In the genomic region with DNA sequence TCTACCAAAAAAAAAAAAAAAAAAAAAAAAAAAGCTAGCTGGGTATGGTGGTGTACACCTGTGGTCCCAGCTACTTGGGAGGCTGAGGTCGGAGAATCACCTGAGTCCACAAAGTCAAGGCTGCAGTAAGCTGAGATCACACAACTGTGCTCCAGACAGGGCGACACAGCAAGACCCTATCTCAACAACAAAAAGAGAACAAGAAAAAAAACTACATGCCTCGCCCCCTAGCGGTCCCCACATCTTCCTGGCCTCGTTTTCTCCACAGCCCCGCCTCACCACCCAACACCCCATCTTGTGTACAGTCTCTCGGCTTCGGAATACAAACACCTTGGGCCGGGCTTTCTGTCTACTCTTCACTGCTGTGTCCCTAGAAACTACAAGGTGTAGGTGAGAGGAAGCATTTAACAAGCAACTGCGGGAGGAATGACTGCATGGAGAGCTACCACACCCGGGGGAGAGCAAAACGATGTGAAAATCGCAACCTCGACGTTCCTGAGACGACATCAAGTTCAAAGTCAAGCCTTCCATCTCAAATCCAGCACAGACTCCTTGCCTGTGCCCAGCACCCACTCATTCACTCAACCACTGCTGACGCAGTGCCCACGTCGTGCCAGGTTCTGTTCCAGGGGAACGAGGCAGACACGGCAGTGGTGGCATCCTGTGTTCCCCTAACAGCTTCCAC, we compare ENCODE assay signal across 22 cellular contexts. TPM values are rescaled to one million over a fixed set of nuclear protein-coding genes. Genes with fewer than 3 reads are reported as not detected.
DNase-seq lines count a peak whose midpoint lies in the region; ATAC-seq, FAIRE-seq and TF ChIP-seq lines count a peak whose summit lies in the region.
"Had no signal": no experiment of that assay in that cellular context is flagged by ENCODE, and none has a peak within 500 bp of the region (broad histone marks: within the 10 kb centered on the region; RNA-seq: fewer than 3 reads in every experiment).

No MANE protein-coding gene starts in this region.

- H2AK5ac ChIP-seq in H1 (ENCODE audit: low read depth, low read length): no peak overlapping the region

- no peaks in the 10 kb centered on the region for H3K9me3 Mint-ChIP-seq in activated naive CD4-positive, alpha-beta T cell treated with anti-CD3 and anti-CD28 coated beads, Interleukin-2, amount 50 U/mL, for 24 hours
- H3K9me3 Mint-ChIP-seq in activated naive CD4-positive, alpha-beta T cell treated with anti-CD3 and anti-CD28 coated beads for 36 hours: no peaks in the 10 kb centered on the region
- no peaks in the 10 kb centered on the region for H3K9me3 Mint-ChIP-seq in CD8-positive, alpha-beta memory T cell
- H3K9me3 Mint-ChIP-seq: H9 had no signal

- no TSS peak for BruUV-seq in Panc1 (replicated peaks; lab: Mats Ljungman, UMichigan)

- H3K4me1 Mint-ChIP-seq in activated naive CD4-positive, alpha-beta T cell treated with anti-CD3 and anti-CD28 coated beads, Interleukin-2, amount 50 U/mL, for 24 hours: peaks cover 15% of the 10 kb centered on the region
- H3K4me1 Mint-ChIP-seq in activated naive CD4-positive, alpha-beta T cell treated with anti-CD3 and anti-CD28 coated beads for 36 hours (ENCODE audit: low read depth): peaks cover 3% of the 10 kb centered on the region
- H3K4me1 Mint-ChIP-seq in CD8-positive, alpha-beta memory T cell: peaks cover 2 to 16% (median 7%) of the 10 kb centered on the region in 3 donors
- H3K4me1 Mint-ChIP-seq: H9 had no signal

- 93% methylated on average over 21 of the region's 21 CpGs; no CpG with 5 or more reads in 1 of the 2 experiments for whole genome bisulfite sequencing in H1 (ENCODE audit: extremely low coverage in 1 of 2, insufficient coverage in 1 of 2, insufficient read length in 1 of 2, insufficient replicate concordance in 2 of 2, low coverage in 1 of 2, low lambda C conversion rate in 2 of 2, missing lambda C conversion rate in 1 of 2), 2 experiments

- POLR2A ChIA-PET in Panc1 (lab: Charles Lee): interaction anchor here (0.6 kb wide), 2 partner anchors 40 to 87 kb away, joined by 4 to 5 read pairs; no protein-coding TSS in a partner anchor
- POLR2A ChIA-PET in H1 (lab: Charles Lee; ENCODE audit: partially characterized antibody): no interaction called here
- POLR2A ChIA-PET in CD8-positive, alpha-beta memory T cell (lab: Charles Lee): no interaction called here

- H2BK5ac ChIP-seq in H1 (ENCODE audit: low read depth, low read length): no peak overlapping the region

- H3K27ac ChIP-seq in Panc1 (ENCODE audit: low read length): no peak overlapping the region
- H3K27ac ChIP-seq in H1 (ENCODE audit: low read depth, low read length): no peak overlapping the region
- no peak overlapping the region for H3K27ac ChIP-seq in upper lobe of right lung
- no peak overlapping the region for H3K27ac ChIP-seq in CD8-positive, alpha-beta memory T cell (ENCODE audit: low read depth, low read length)

- H2BK120ac ChIP-seq in H1 (replicated peaks; ENCODE audit: low read depth, low read length): no peak overlapping the region

- H3K4me3 Mint-ChIP-seq in activated naive CD4-positive, alpha-beta T cell treated with anti-CD3 and anti-CD28 coated beads, Interleukin-2, amount 50 U/mL, for 24 hours: no peak overlapping the region
- no peak overlapping the region for H3K4me3 Mint-ChIP-seq in activated naive CD4-positive, alpha-beta T cell treated with anti-CD3 and anti-CD28 coated beads for 36 hours
- no peak overlapping the region for H3K4me3 Mint-ChIP-seq in CD8-positive, alpha-beta memory T cell
- H3K4me3 Mint-ChIP-seq: H9 had no signal

- no peak overlapping the region for H4K5ac ChIP-seq in H1 (ENCODE audit: insufficient read length, low read depth, low read length)

- no peak overlapping the region for H3K23ac ChIP-seq in H1 (ENCODE audit: insufficient read length)

- no peak overlapping the region for H2BK15ac ChIP-seq in H1 (ENCODE audit: low read length)

- no peak for TF ChIP-seq EP300 in H1 (IDR thresholded peaks at IDR 0.05; ENCODE audit: borderline replicate concordance in 1 of 2, low read depth in 2 of 2, low read length in 2 of 2)

- no peak overlapping the region for H2AFZ ChIP-seq in H1 (ENCODE audit: low read length)

- CTCF ChIA-PET in activated naive CD4-positive, alpha-beta T cell treated with anti-CD3 and anti-CD28 coated beads for 36 hours (lab: Charles Lee): no interaction called here
- CTCF ChIA-PET in Panc1 (lab: Charles Lee) (no interaction called here), H1 (lab: Charles Lee; ENCODE audit: partially characterized antibody) (interaction anchor here (0.9 to 1.4 kb wide), 2 partner anchors 10 to 13 kb away, joined by 3 read pairs; no protein-coding TSS in a partner anchor)
- CTCF ChIA-PET in CD8-positive, alpha-beta memory T cell (lab: Charles Lee): interaction anchor here (1.6 kb wide), 1 partner anchor 15 kb away, joined by 3 read pairs; no protein-coding TSS in a partner anchor

- no peaks in the 10 kb centered on the region for H3K4me1 ChIP-seq in Panc1 (ENCODE audit: control insufficient read depth, insufficient read depth, low read length)
- no peaks in the 10 kb centered on the region for H3K4me1 ChIP-seq in H1 (replicated peaks in 1 of 4; ENCODE audit: control insufficient read depth in 3 of 4, insufficient read depth in 4 of 4, low read length in 3 of 4)
- peaks cover 4% of the 10 kb centered on the region for H3K4me1 ChIP-seq in upper lobe of right lung
- H3K4me1 ChIP-seq in CD8-positive, alpha-beta memory T cell (ENCODE audit: insufficient read depth, low read length): no peaks in the 10 kb centered on the region

- TF ChIP-seq POLR2A in H1 (IDR thresholded peaks at IDR 0.05; ENCODE audit: control extremely low read depth in 1 of 2, low read depth in 2 of 2, low read length in 2 of 2): no peak

- no peak overlapping the region for H3K9ac ChIP-seq in H1 (replicated peaks in 1 of 4; ENCODE audit: extremely low read depth in 1 of 4, low read depth in 3 of 4, low read length in 3 of 4)

- H3K4ac ChIP-seq in H1 (replicated peaks; ENCODE audit: insufficient read length, low read depth, low read length): no peak overlapping the region

- H3K36me3 ChIP-seq in Panc1 (ENCODE audit: control insufficient read depth, insufficient read depth, low read length) (no peaks in the 10 kb centered on the region), H1 (ENCODE audit: control insufficient read depth in 2 of 4, insufficient read depth in 4 of 4, low read length in 3 of 4) (peaks cover 0 to 7% (median 1%) of the 10 kb centered on the region in 4 experiments; a peak in 2 of 8 replicates), upper lobe of right lung (peaks cover 20% of the 10 kb centered on the region)
- peaks cover 5% of the 10 kb centered on the region for H3K36me3 ChIP-seq in CD8-positive, alpha-beta memory T cell (ENCODE audit: insufficient read depth, low read length)

- H3K9me3 ChIP-seq in Panc1 (ENCODE audit: control insufficient read depth, insufficient read depth, low read depth, low read length): no peaks in the 10 kb centered on the region
- no peaks in the 10 kb centered on the region for H3K9me3 ChIP-seq in H1 (ENCODE audit: insufficient read depth in 2 of 2, low read depth in 1 of 2, low read length in 1 of 2)
- no peaks in the 10 kb centered on the region for H3K9me3 ChIP-seq in upper lobe of right lung
- no peaks in the 10 kb centered on the region for H3K9me3 ChIP-seq in CD8-positive, alpha-beta memory T cell (ENCODE audit: low read length)

- H3K27me3 Mint-ChIP-seq in activated naive CD4-positive, alpha-beta T cell treated with anti-CD3 and anti-CD28 coated beads, Interleukin-2, amount 50 U/mL, for 24 hours: no peaks in the 10 kb centered on the region
- H3K27me3 Mint-ChIP-seq in activated naive CD4-positive, alpha-beta T cell treated with anti-CD3 and anti-CD28 coated beads for 36 hours (ENCODE audit: low read depth): no peaks in the 10 kb centered on the region
- no peaks in the 10 kb centered on the region for H3K27me3 Mint-ChIP-seq in CD8-positive, alpha-beta memory T cell

- H3K27me3 ChIP-seq in Panc1 (ENCODE audit: control insufficient read depth, insufficient read depth, low read length): no peaks in the 10 kb centered on the region
- H3K27me3 ChIP-seq in H1 (replicated peaks in 1 of 4; ENCODE audit: control insufficient read depth in 3 of 4, extremely low read depth in 1 of 4, insufficient read depth in 3 of 4, low read length in 3 of 4): no peaks in the 10 kb centered on the region
- H3K27me3 ChIP-seq in upper lobe of right lung: no peaks in the 10 kb centered on the region
- no peaks in the 10 kb centered on the region for H3K27me3 ChIP-seq in CD8-positive, alpha-beta memory T cell (ENCODE audit: insufficient read depth, low read length, poor library complexity, severe bottlenecking)

- H3K79me2 ChIP-seq in H1 (ENCODE audit: control insufficient read depth in 1 of 2, insufficient read depth in 2 of 2, low read length in 2 of 2): peaks cover 0 to 8% of the 10 kb centered on the region in 2 experiments; a peak in 2 of 4 replicates

- H3K56ac ChIP-seq in H1 (replicated peaks; ENCODE audit: insufficient read length, low read depth, low read length): no peak overlapping the region

- H3K4me2 ChIP-seq in H1 (ENCODE audit: insufficient read depth in 1 of 2, low read depth in 2 of 2, low read length in 2 of 2): no peak overlapping the region

- no peak overlapping the region for H2BK20ac ChIP-seq in H1 (ENCODE audit: low read length)

- H4K8ac ChIP-seq in H1 (ENCODE audit: extremely low read depth, insufficient read depth, low read length): no peak overlapping the region

- ATAC-seq in Panc1 (no peak), upper lobe of right lung (no peak), GM19395 (IDR thresholded peaks at IDR 0.05; ENCODE audit: unreplicated experiment) (no peak), GM21786 (IDR thresholded peaks at IDR 0.05; ENCODE audit: unreplicated experiment) (no peak)
- ATAC-seq: PC-3 had no signal

- H3K18ac ChIP-seq in H1 (ENCODE audit: extremely low read depth, low read length): no peak overlapping the region

- H3K23me2 ChIP-seq in H1 (ENCODE audit: low read depth, low read length): no peaks in the 10 kb centered on the region

- H3K27ac Mint-ChIP-seq in activated naive CD4-positive, alpha-beta T cell treated with anti-CD3 and anti-CD28 coated beads, Interleukin-2, amount 50 U/mL, for 24 hours: peak overlapping the region; percentile 60
- no peak overlapping the region for H3K27ac Mint-ChIP-seq in activated naive CD4-positive, alpha-beta T cell treated with anti-CD3 and anti-CD28 coated beads for 36 hours
- peak overlapping the region in 4 of 8 donors; percentile 54 to 81 (median 60) for H3K27ac Mint-ChIP-seq in CD8-positive, alpha-beta memory T cell

- peaks cover 2% of the 10 kb centered on the region in 2 experiments for H4K20me1 ChIP-seq in H1 (replicated peaks in 1 of 2; ENCODE audit: control insufficient read depth in 1 of 2, insufficient read depth in 2 of 2, low read length in 2 of 2)

- DNase-seq in activated naive CD4-positive, alpha-beta T cell treated with anti-CD3 and anti-CD28 coated beads for 36 hours: no peak
- DNase-seq in Panc1 (ENCODE audit: low read depth, low spot score): no peak
- DNase-seq in H1 (ENCODE audit: low read depth in 1 of 2, low spot score in 2 of 2): no peak
- peak; percentile 29 for DNase-seq in upper lobe of right lung
- no peak for DNase-seq in CD8-positive, alpha-beta memory T cell
- DNase-seq: C1 segment of cervical spinal cord; DMS 273 treated with DMSO at 0.1 percent for 48 hours; GF-D8; H9; Kasumi-1; MM.1S; NCI-H1105; NCI-H1694 treated with DMSO at 0.1 percent for 48 hours; NCI-H2107; NCI-H345; NCI-H526 treated with DMSO at 0.1 percent for 48 hours; NK-92 treated with Interleukin-12 subunit alpha and Interleukin-12 subunit beta, amount 100 ng/mL, for 24 hours; PC-3 had no signal

- H3K4me3 ChIP-seq in Panc1 (ENCODE audit: low read depth in 2 of 2, low read length in 2 of 2) (no peak overlapping the region), H1 (ENCODE audit: extremely low read depth in 1 of 4, insufficient read depth in 2 of 4, low read depth in 3 of 4, low read length in 4 of 4) (no peak overlapping the region), upper lobe of right lung (no peak overlapping the region)
- no peak overlapping the region for H3K4me3 ChIP-seq in CD8-positive, alpha-beta memory T cell (ENCODE audit: low read length)

- H3K14ac ChIP-seq in H1 (ENCODE audit: insufficient read length): no peak overlapping the region

- H2BK12ac ChIP-seq in H1 (ENCODE audit: low read depth, low read length): no peak overlapping the region

- FAIRE-seq in H1 (lab: Jason Lieb, UNC): no peak
- FAIRE-seq: A204.1 had no signal

- in situ Hi-C loops in Panc1 (cut with HindIII; ENCODE audit: low pct_unique_long_range_greater_than_20kb, low sequenced_read_pairs): no loop called here

- intact Hi-C loops in activated naive CD4-positive, alpha-beta T cell treated with anti-CD3 and anti-CD28 coated beads for 36 hours (cut with micrococcal nuclease): no loop called here
- intact Hi-C loops in Panc1 (cut with micrococcal nuclease; ENCODE audit: unreplicated experiment) (no loop called here), upper lobe of right lung (cut with DNase I) (no loop called here)

- TF ChIP-seq RAD21 in H1 (IDR thresholded peaks at IDR 0.05 in 1 of 2, conservative IDR thresholded peaks at IDR 0.05 in 1 of 2; ENCODE audit: low read depth in 2 of 2, low read length in 2 of 2): 0 out of 4 replicates have a peak, but pooled peaks have one; percentile 7 to 11

- TF ChIP-seq CTCF in Panc1 (IDR thresholded peaks at IDR 0.05): peak; percentile 71; the same call in 1 of the 2 replicates
- peak; percentile 6 to 26 (median 18); a peak in 2 of 4 replicates for TF ChIP-seq CTCF in H1 (IDR thresholded peaks at IDR 0.05; ENCODE audit: control extremely low read depth in 1 of 3, insufficient read depth in 1 of 3, low read depth in 1 of 3, low read length in 3 of 3)
- TF ChIP-seq CTCF in upper lobe of right lung (IDR thresholded peaks at IDR 0.05): no peak

- peaks cover 10% of the 10 kb centered on the region for H3K36me3 Mint-ChIP-seq in activated naive CD4-positive, alpha-beta T cell treated with anti-CD3 and anti-CD28 coated beads, Interleukin-2, amount 50 U/mL, for 24 hours
- peaks cover 4% of the 10 kb centered on the region for H3K36me3 Mint-ChIP-seq in activated naive CD4-positive, alpha-beta T cell treated with anti-CD3 and anti-CD28 coated beads for 36 hours (ENCODE audit: low read depth)
- peaks cover 0 to 34% (median 14%) of the 10 kb centered on the region in 3 donors for H3K36me3 Mint-ChIP-seq in CD8-positive, alpha-beta memory T cell

- peaks cover 7% of the 10 kb centered on the region for H3K79me1 ChIP-seq in H1 (ENCODE audit: low read depth, low read length)

- no peak overlapping the region for H4K91ac ChIP-seq in H1 (replicated peaks; ENCODE audit: insufficient read length, low read length)

RNA-seq across cellular contexts. Expression of a gene that starts 9.0 kb away (rescaled TPM):
- total RNA-seq in activated naive CD4-positive, alpha-beta T cell treated with anti-CD3 and anti-CD28 coated beads for 36 hours: 10 to 100 TPM; 30.0 to 36.1 TPM
- total RNA-seq in Panc1 (2021; ENCODE audit: unreplicated experiment) (71.5 TPM), upper lobe of right lung (38.4 TPM)
- 52.9 TPM for polyA plus RNA-seq in Panc1 (2012; ENCODE audit: insufficient read length)
- 39.4 and 41.1 TPM in 2 replicates for total RNA-seq in H1 (2021; fragmentation: NEBNext Ultra II Directional; extraction: Animal tissue kit (Norgen Biotek cat#: 25700))
- polyA plus RNA-seq in H1 (2011; rRNA removed): 36.0 and 53.5 TPM in 2 replicates
- polyA plus RNA-seq in H1 (2011; cell fraction: cytosol; rRNA removed): 44.7 TPM
- 37.0 TPM for polyA plus RNA-seq in H1 (2011; cell fraction: nucleus; rRNA removed)
- 32.5 to 63.1 TPM (median 46.1 TPM) in 4 replicates for polyA plus RNA-seq in H1 (2012, experiment 1 of 2)
- 29.6 TPM for polyA plus RNA-seq in H1 (2012, experiment 2 of 2)
- 49.2 TPM for polyA plus RNA-seq in H1 (2013, experiment 1 of 2)
- 50.2 TPM for polyA plus RNA-seq in H1 (2013, experiment 2 of 2)
- polyA minus RNA-seq in H1 (2011; rRNA and poly(A)+ RNA removed): 50.5 and 53.0 TPM in 2 replicates
- polyA minus RNA-seq in H1 (2011; cell fraction: cytosol; rRNA and poly(A)+ RNA removed): 36.3 TPM
- 48.1 TPM for polyA minus RNA-seq in H1 (2011; cell fraction: nucleus; rRNA and poly(A)+ RNA removed)
- total RNA-seq in CD8-positive, alpha-beta memory T cell: 10 to 100 TPM; 34.5 to 40.1 TPM
- polyA plus RNA-seq in CD8-positive, alpha-beta memory T cell: 59.5 TPM

RNA-seq across cellular contexts. Expression of a gene that starts 47.2 kb away (rescaled TPM):
- 10 to 100 TPM; 29.6 to 32.4 TPM for total RNA-seq in activated naive CD4-positive, alpha-beta T cell treated with anti-CD3 and anti-CD28 coated beads for 36 hours
- total RNA-seq in Panc1 (2021; ENCODE audit: unreplicated experiment) (66.0 TPM), upper lobe of right lung (27.6 TPM)
- 42.9 TPM for polyA plus RNA-seq in Panc1 (2012; ENCODE audit: insufficient read length)
- 26.0 and 26.1 TPM in 2 replicates for total RNA-seq in H1 (2021; fragmentation: NEBNext Ultra II Directional; extraction: Animal tissue kit (Norgen Biotek cat#: 25700))
- polyA plus RNA-seq in H1 (2011; rRNA removed): 10.0 and 15.1 TPM in 2 replicates
- polyA plus RNA-seq in H1 (2011; cell fraction: cytosol; rRNA removed): 17.5 TPM
- 14.9 TPM for polyA plus RNA-seq in H1 (2011; cell fraction: nucleus; rRNA removed)
- polyA plus RNA-seq in H1 (2012, experiment 1 of 2): 18.4 to 25.3 TPM (median 20.4 TPM) in 4 replicates
- polyA plus RNA-seq in H1 (2012, experiment 2 of 2): 1.7 TPM
- 12.6 TPM for polyA plus RNA-seq in H1 (2013, experiment 1 of 2)
- polyA plus RNA-seq in H1 (2013, experiment 2 of 2): 12.8 TPM
- 34.0 and 41.1 TPM in 2 replicates for polyA minus RNA-seq in H1 (2011; rRNA and poly(A)+ RNA removed)
- 19.2 TPM for polyA minus RNA-seq in H1 (2011; cell fraction: cytosol; rRNA and poly(A)+ RNA removed)
- 17.5 TPM for polyA minus RNA-seq in H1 (2011; cell fraction: nucleus; rRNA and poly(A)+ RNA removed)
- total RNA-seq in CD8-positive, alpha-beta memory T cell: 10 to 100 TPM; 58.3 to 58.4 TPM
- polyA plus RNA-seq in CD8-positive, alpha-beta memory T cell: 30.2 TPM

Comparison
In these comparisons a context has a peak if more than half of its experiments do, and no peak if none do; other contexts are left out.
1. CTCF ChIA-PET loops: an anchor here in H1 (0.9 to 1.4 kb wide) and CD8-positive, alpha-beta memory T cell (1.6 kb wide); none called in activated naive CD4-positive, alpha-beta T cell treated with anti-CD3 and anti-CD28 coated beads for 36 hours and Panc1.